Comparison of ENCODE assay signal across 10 cellular contexts in the genomic region with DNA sequence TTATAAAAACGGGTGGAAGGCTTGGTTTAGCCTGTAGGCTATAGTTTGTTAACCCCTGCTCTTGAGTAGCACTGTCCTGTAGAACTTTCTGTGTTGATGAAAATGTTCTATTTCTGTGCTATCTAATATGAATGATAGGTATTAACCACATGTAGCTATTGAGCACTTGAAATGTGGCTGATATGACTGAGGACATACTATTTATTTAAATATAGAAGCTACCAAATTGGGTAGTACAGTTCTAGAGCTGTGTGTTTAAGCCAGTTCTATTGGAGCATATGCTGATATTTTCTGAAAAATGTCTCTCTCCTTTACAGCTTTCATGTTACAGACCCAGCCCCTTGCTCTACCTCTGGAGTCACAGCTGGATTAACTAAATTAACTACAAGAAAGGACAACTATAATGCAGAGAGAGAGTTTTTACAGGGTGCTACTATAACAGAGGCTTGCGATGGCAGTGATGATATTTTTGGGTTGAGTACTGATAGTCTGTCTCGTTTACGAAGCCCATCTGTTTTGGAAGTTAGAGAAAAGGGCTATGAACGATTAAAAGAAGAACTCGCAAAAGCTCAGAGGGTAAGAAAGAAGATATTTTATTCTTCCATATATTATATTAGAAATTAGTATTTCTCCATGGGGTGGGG. TPM values are rescaled to one million over a fixed set of nuclear protein-coding genes. Genes with fewer than 3 reads are reported as not detected.
"Had no signal": no experiment of that assay in that cellular context is flagged by ENCODE, and none has a peak within 500 bp of the region (broad histone marks: within the 10 kb centered on the region; RNA-seq: fewer than 3 reads in every experiment).

No MANE protein-coding gene starts in this region.

- DNase-seq: GM23248, GOT3, H7, HFFc6 had no signal

- H3K27ac ChIP-seq: GM23248, HL-60 had no signal

- H3K9me3 ChIP-seq: HAP-1 had no signal

- ATAC-seq: HCT116, HepG2 had no signal

- H3K4me1 ChIP-seq: HAP-1 had no signal

- H3K4me3 ChIP-seq: GM23248, HAP-1 had no signal

RNA-seq across cellular contexts. Expression of a gene that starts 57.1 kb away (rescaled TPM):
- total RNA-seq: GM23248, H4, H7, HepG2 had no signal
- polyA plus RNA-seq: GM23248, HepG2, IgD-negative memory B cell had no signal
